ENCODE assay signal across 8 cellular contexts in the genomic region with DNA sequence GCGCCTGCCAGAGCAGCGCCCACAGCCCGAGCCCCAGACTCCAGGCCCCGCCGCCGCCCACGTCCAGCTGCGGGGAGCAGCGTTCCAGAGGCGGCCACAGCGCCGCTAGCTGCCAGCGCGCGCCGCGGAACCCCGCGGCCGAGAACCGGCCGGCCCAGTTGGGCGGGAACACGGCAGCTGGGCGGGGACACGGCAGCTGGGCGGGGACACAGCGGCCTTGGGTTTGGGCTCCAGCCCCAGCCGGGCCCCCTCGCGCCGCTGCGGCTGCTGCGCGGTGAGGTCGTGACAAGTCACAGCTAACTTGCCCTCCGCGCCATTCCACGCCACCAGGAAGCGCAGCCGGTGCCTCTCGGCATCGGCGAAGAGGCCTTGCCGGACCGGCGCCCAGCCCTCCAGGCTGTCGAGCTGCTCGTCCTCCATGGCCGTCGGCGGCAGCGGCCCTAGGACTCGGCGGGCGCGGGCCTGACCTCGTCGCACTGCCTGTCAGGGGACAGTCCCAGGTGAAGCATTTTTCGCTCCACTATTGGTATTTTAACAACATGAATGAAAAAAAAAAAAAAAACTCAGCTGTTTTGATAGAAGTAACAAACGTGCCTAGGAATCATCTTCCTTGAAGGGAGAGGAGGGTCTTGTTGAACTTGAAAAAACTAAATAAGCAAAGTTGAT. TPM values are rescaled to one million over a fixed set of nuclear protein-coding genes. Genes with fewer than 3 reads are reported as not detected.
DNase-seq lines count a peak whose midpoint lies in the region; ATAC-seq, FAIRE-seq and TF ChIP-seq lines count a peak whose summit lies in the region.
"Not testable (repeated sequence)": the region's sequence is repeated elsewhere in the genome, so short reads cannot be mapped to it uniquely, and the experiment has no call there.

No MANE protein-coding gene starts in this region.

- peak overlapping the region; percentile 75 for H3K27ac Mint-ChIP-seq in activated CD8-positive, alpha-beta T cell treated with anti-CD3 and anti-CD28 coated beads for 36 hours

- DNase-seq in activated CD8-positive, alpha-beta T cell treated with anti-CD3 and anti-CD28 coated beads for 36 hours: peak; percentile 69
- peak; percentile 3 for DNase-seq in choroid plexus epithelial cell (ENCODE audit: low read depth)
- DNase-seq in kidney: peak; percentile 84
- DNase-seq in retinal pigment epithelial cell (ENCODE audit: low read depth): not testable (repeated sequence)
- DNase-seq in thoracic aorta (ENCODE audit: low spot score): peak; percentile 1

- H3K27me3 Mint-ChIP-seq in activated CD8-positive, alpha-beta T cell treated with anti-CD3 and anti-CD28 coated beads for 36 hours: not testable (repeated sequence)

- CTCF ChIA-PET in activated CD8-positive, alpha-beta T cell treated with anti-CD3 and anti-CD28 coated beads for 36 hours (lab: Charles Lee): not testable (repeated sequence)

- POLR2A ChIA-PET in activated CD8-positive, alpha-beta T cell treated with anti-CD3 and anti-CD28 coated beads for 36 hours (lab: Charles Lee): not testable (repeated sequence)

- H2AFZ ChIP-seq in KMS-11 (ENCODE audit: low read depth): peak overlapping the region; percentile 54; the same call in 1 of the 2 replicates

- not testable (repeated sequence) for TF ChIP-seq CTCF in KMS-11 (conservative IDR thresholded peaks at IDR 0.05; ENCODE audit: low read depth, low read length); activated CD8-positive, alpha-beta T cell treated with anti-CD3 and anti-CD28 coated beads for 36 hours (IDR thresholded peaks at IDR 0.05); choroid plexus epithelial cell (conservative IDR thresholded peaks at IDR 0.05; ENCODE audit: low read depth, low read length); kidney (IDR thresholded peaks at IDR 0.05; ENCODE audit: borderline replicate concordance, extremely low read depth, insufficient read depth); retinal pigment epithelial cell (conservative IDR thresholded peaks at IDR 0.05; ENCODE audit: low read depth, low read length); thoracic aorta (IDR thresholded peaks at IDR 0.05)

- H3K79me2 ChIP-seq in KMS-11 (ENCODE audit: insufficient read depth, low read depth): not testable (repeated sequence)

- not testable (repeated sequence) for H3K4me2 ChIP-seq in KMS-11

- H3K4me1 Mint-ChIP-seq in activated CD8-positive, alpha-beta T cell treated with anti-CD3 and anti-CD28 coated beads for 36 hours (ENCODE audit: low read depth): not testable (repeated sequence)

- FAIRE-seq in kidney (lab: Jason Lieb, UNC): not testable (repeated sequence)

- intact Hi-C loops in activated CD8-positive, alpha-beta T cell treated with anti-CD3 and anti-CD28 coated beads for 36 hours (cut with micrococcal nuclease); kidney (cut with DNase I): not testable (repeated sequence)

- peak overlapping the region; percentile 65 for H3K4me3 Mint-ChIP-seq in activated CD8-positive, alpha-beta T cell treated with anti-CD3 and anti-CD28 coated beads for 36 hours

- peak; percentile 89 for ATAC-seq in GM18502 (IDR thresholded peaks at IDR 0.05; ENCODE audit: poor library complexity, unreplicated experiment)
- peak; percentile 93 for ATAC-seq in HG02588 (IDR thresholded peaks at IDR 0.05; ENCODE audit: unreplicated experiment)
- ATAC-seq in activated CD8-positive, alpha-beta T cell treated with anti-CD3 and anti-CD28 coated beads for 36 hours: peak; percentile 92
- ATAC-seq in thoracic aorta (ENCODE audit: insufficient number of reproducible peaks, low FRiP score, low read depth): peak; percentile 97

- not testable (repeated sequence) for H4K20me1 ChIP-seq in KMS-11 (ENCODE audit: insufficient read depth)

- not testable (repeated sequence) for H3K27ac ChIP-seq in KMS-11; kidney (ENCODE audit: low read depth in 2 of 2, low read length in 2 of 2)
- peak overlapping the region; percentile 61 to 85 for H3K27ac ChIP-seq in thoracic aorta

- not testable (repeated sequence) for H3K36me3 ChIP-seq in KMS-11 (ENCODE audit: insufficient read depth); kidney (ENCODE audit: control insufficient read depth in 1 of 2, insufficient read depth in 2 of 2, low read length in 2 of 2); thoracic aorta

- H3K36me3 Mint-ChIP-seq in activated CD8-positive, alpha-beta T cell treated with anti-CD3 and anti-CD28 coated beads for 36 hours (ENCODE audit: low read depth): not testable (repeated sequence)

- not testable (repeated sequence) for H3K4me1 ChIP-seq in KMS-11 (ENCODE audit: low read depth, poor library complexity, severe bottlenecking); kidney (ENCODE audit: control insufficient read depth in 1 of 2, insufficient read depth in 1 of 2, low read depth in 1 of 2, low read length in 2 of 2); thoracic aorta (ENCODE audit: control insufficient read depth in 1 of 2, low read depth in 2 of 2)

- H3K4me3 ChIP-seq in KMS-11 (IDR thresholded peaks at IDR 0.05; ENCODE audit: insufficient read depth, low read depth, low read length): not testable (repeated sequence)
- H3K4me3 ChIP-seq in choroid plexus epithelial cell (ENCODE audit: low read depth, low read length): peak overlapping the region; percentile 56
- peak overlapping the region; percentile 45 to 59 for H3K4me3 ChIP-seq in kidney (ENCODE audit: low read length in 2 of 2)
- peak overlapping the region; percentile 40 for H3K4me3 ChIP-seq in retinal pigment epithelial cell (ENCODE audit: low read length)
- peak overlapping the region; percentile 79 for H3K4me3 ChIP-seq in thoracic aorta

- H3K9ac ChIP-seq in KMS-11; kidney (ENCODE audit: low read length in 2 of 2): not testable (repeated sequence)

- not testable (repeated sequence) for H3K27me3 ChIP-seq in KMS-11 (ENCODE audit: insufficient read depth, low read depth); thoracic aorta (replicated peaks; ENCODE audit: insufficient read depth)

- H3K9me3 Mint-ChIP-seq in activated CD8-positive, alpha-beta T cell treated with anti-CD3 and anti-CD28 coated beads for 36 hours: not testable (repeated sequence)

- not testable (repeated sequence) for H3K9me3 ChIP-seq in kidney (ENCODE audit: control insufficient read depth in 1 of 2, low read length in 2 of 2); thoracic aorta

RNA-seq across cellular contexts. Expression of gene GOLGA8N, which starts 56.6 kb away (rescaled TPM):
- 1 to 10 TPM; 4.9 to 7.4 TPM for total RNA-seq in activated CD8-positive, alpha-beta T cell treated with anti-CD3 and anti-CD28 coated beads for 36 hours
- total RNA-seq in kidney (14.7 TPM), thoracic aorta (10 to 100 TPM; 21.2 to 36.8 TPM)
- polyA plus RNA-seq in kidney (ENCODE audit: insufficient read depth, low read depth, low replicate concordance): 6.3 TPM
